Comparison of ENCODE assay signal across 9 cellular contexts in genomic region chr1:41102208-41102607, GRCh38.
DNase-seq lines count a peak whose midpoint lies in the region; ATAC-seq and TF ChIP-seq lines count a peak whose summit lies in the region.
"Had no signal": no experiment of that assay in that cellular context is flagged by ENCODE, and none has a peak within 500 bp of the region (broad histone marks: within the 10 kb centered on the region; RNA-seq: fewer than 3 reads in every experiment).

No MANE protein-coding gene starts in this region.

- TF ChIP-seq EP300 in SK-N-SH (IDR thresholded peaks at IDR 0.05; ENCODE audit: borderline replicate concordance in 1 of 2, low read depth in 1 of 2, low read length in 1 of 2) (peak; percentile 71 to 75; a peak in 3 of 4 replicates), gastroesophageal sphincter (IDR thresholded peaks at IDR 0.05) (no peak)

- H3K27ac ChIP-seq in SK-N-SH (ENCODE audit: low read depth in 2 of 2, low read length in 1 of 2) (peak overlapping the region; percentile 74 to 81; a peak in 3 of 4 replicates), gastroesophageal sphincter (peak overlapping the region; percentile 64 to 81 (median 71))

- H3K9me3 ChIP-seq in SK-N-SH (no peaks in the 10 kb centered on the region), gastroesophageal sphincter (no peaks in the 10 kb centered on the region)

- H3F3A ChIP-seq in SK-N-SH (replicated peaks; ENCODE audit: insufficient read depth): peaks cover 22% of the 10 kb centered on the region

- peaks cover 0 to 4% of the 10 kb centered on the region in 2 experiments for H3K36me3 ChIP-seq in SK-N-SH (replicated peaks in 1 of 2; ENCODE audit: control insufficient read depth in 1 of 2, insufficient read depth in 2 of 2, low read length in 1 of 2)
- no peaks in the 10 kb centered on the region for H3K36me3 ChIP-seq in gastroesophageal sphincter

- CTCF ChIA-PET in SK-N-SH (lab: Yijun Ruan, JAX): interaction anchor here (1.6 to 1.8 kb wide), 2 partner anchors 11 to 21 kb away, joined by 3 read pairs; no protein-coding TSS in a partner anchor

- peak; percentile 27; the same call in 1 of the 2 replicates for TF ChIP-seq RAD21 in SK-N-SH (IDR thresholded peaks at IDR 0.05; ENCODE audit: low read length)

- H3K4me1 ChIP-seq in SK-N-SH (ENCODE audit: control insufficient read depth in 1 of 2, insufficient read depth in 2 of 2, low read depth in 1 of 2, low read length in 1 of 2) (peaks cover 11 to 25% of the 10 kb centered on the region in 2 experiments), gastroesophageal sphincter (peaks cover 18 to 50% (median 23%) of the 10 kb centered on the region in 3 donors)

- no peaks in the 10 kb centered on the region for H3K27me3 ChIP-seq in SK-N-SH (ENCODE audit: insufficient read depth)
- no peaks in the 10 kb centered on the region for H3K27me3 ChIP-seq in gastroesophageal sphincter

- TF ChIP-seq CTCF in SK-N-SH (IDR thresholded peaks at IDR 0.05): no peak
- no peak for TF ChIP-seq CTCF in gastroesophageal sphincter (IDR thresholded peaks at IDR 0.05)

- H3K9me2 ChIP-seq in SK-N-SH: no peaks in the 10 kb centered on the region

- no peak for TF ChIP-seq POLR2A in gastroesophageal sphincter (IDR thresholded peaks at IDR 0.05)

- H3K4me2 ChIP-seq in SK-N-SH: peak overlapping the region; percentile 53; the same call in 1 of the 2 replicates

- H2AFZ ChIP-seq in SK-N-SH (ENCODE audit: low read depth): no peak overlapping the region

- H3K9ac ChIP-seq in SK-N-SH: no peak overlapping the region

- peak; percentile 96 for ATAC-seq in gastroesophageal sphincter

- peak; percentile 26 for DNase-seq in D341Med (ENCODE audit: low spot score)
- DNase-seq in SK-N-SH: peak; percentile 56
- DNase-seq in pulmonary artery endothelial cell (ENCODE audit: low read depth, low spot score): peak; percentile 88
- DNase-seq in activated CD4-positive, CD25-positive, alpha-beta regulatory T cell (lab: John Stamatoyannopoulos, UW): no peak
- DNase-seq in stimulated activated CD4-positive, alpha-beta T cell treated with anti-CD3 and anti-CD28 coated beads, Interleukin-2, amount 100 ng/mL, for 24 hours: no peak
- DNase-seq in NCI-H82 treated with DMSO at 0.1 percent for 48 hours (lab: John Stamatoyannopoulos, UW; ENCODE audit: unreplicated experiment): no peak
- DNase-seq in SHP77 (lab: John Stamatoyannopoulos, UW): no peak
- DNase-seq: naive B cell had no signal

- POLR2A ChIA-PET in SK-N-SH (lab: Yijun Ruan, JAX): no interaction called here

- H4K20me1 ChIP-seq in SK-N-SH (ENCODE audit: insufficient read depth): 0 out of 2 replicates have a peak, but pooled peaks cover 3% of the 10 kb centered on the region

- H3K79me2 ChIP-seq in SK-N-SH (ENCODE audit: insufficient read depth): no peaks in the 10 kb centered on the region; the same call in 1 of the 2 replicates

- H3K4me3 ChIP-seq in SK-N-SH (ENCODE audit: low read depth in 2 of 2, low read length in 1 of 2): no peak overlapping the region
- no peak overlapping the region for H3K4me3 ChIP-seq in gastroesophageal sphincter

TF ChIP-seq in SK-N-SH, 30 proteins besides CTCF, POLR2A, EP300 and RAD21 (continues in another document):
- TF ChIP-seq RXRA (IDR thresholded peaks at IDR 0.05; ENCODE audit: borderline replicate concordance, low read depth) (peak; percentile 62; the same call in 1 of the 2 replicates), GATA2 (CRISPR knock-in tag; IDR thresholded peaks at IDR 0.05) (peak; percentile 40), TCF12 (IDR thresholded peaks at IDR 0.05) (peak; percentile 96), ELF1 (IDR thresholded peaks at IDR 0.05) (0 out of 2 replicates have a peak, but pooled peaks have one; percentile 8), FOXM1 (IDR thresholded peaks at IDR 0.05; ENCODE audit: low read depth) (0 out of 2 replicates have a peak, but pooled peaks have one; percentile 14), NFIC (IDR thresholded peaks at IDR 0.05; ENCODE audit: borderline replicate concordance) (peak; percentile 100), RCOR1 (IDR thresholded peaks at IDR 0.05; ENCODE audit: low read length) (peak; percentile 78; the same call in 1 of the 2 replicates), YY1 (IDR thresholded peaks at IDR 0.05; ENCODE audit: low read depth) (no peak), FOXJ3 (CRISPR knock-in tag; IDR thresholded peaks at IDR 0.05) (no peak), MXI1 (IDR thresholded peaks at IDR 0.05; ENCODE audit: low read depth, low read length) (peak; percentile 72; the same call in 1 of the 2 replicates), ZBTB33 (IDR thresholded peaks at IDR 0.05; ENCODE audit: borderline replicate concordance, low read depth) (peak; percentile 51; the same call in 1 of the 2 replicates), USF1 (IDR thresholded peaks at IDR 0.05; ENCODE audit: borderline replicate concordance, low read depth) (peak; percentile 45; the same call in 1 of the 2 replicates), MEF2A (IDR thresholded peaks at IDR 0.05; ENCODE audit: borderline replicate concordance, low read depth) (no peak; the same call in 1 of the 2 replicates), SIN3A (IDR thresholded peaks at IDR 0.05; ENCODE audit: borderline replicate concordance, low read depth, low read length) (no peak), NRF1 (IDR thresholded peaks at IDR 0.05; ENCODE audit: low read depth, low read length) (no peak), TEAD4 (IDR thresholded peaks at IDR 0.05; ENCODE audit: borderline replicate concordance, insufficient read depth) (peak; percentile 73), CHD2 (IDR thresholded peaks at IDR 0.05; ENCODE audit: low read length, partially characterized antibody) (peak; percentile 47)
- TF ChIP-seq, protein P1, sequence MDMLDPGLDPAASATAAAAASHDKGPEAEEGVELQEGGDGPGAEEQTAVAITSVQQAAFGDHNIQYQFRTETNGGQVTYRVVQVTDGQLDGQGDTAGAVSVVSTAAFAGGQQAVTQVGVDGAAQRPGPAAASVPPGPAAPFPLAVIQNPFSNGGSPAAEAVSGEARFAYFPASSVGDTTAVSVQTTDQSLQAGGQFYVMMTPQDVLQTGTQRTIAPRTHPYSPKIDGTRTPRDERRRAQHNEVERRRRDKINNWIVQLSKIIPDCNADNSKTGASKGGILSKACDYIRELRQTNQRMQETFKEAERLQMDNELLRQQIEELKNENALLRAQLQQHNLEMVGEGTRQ (IDR thresholded peaks at IDR 0.05; ENCODE audit: borderline replicate concordance, low read depth, low read length): no peak
- TF ChIP-seq, protein P2, sequence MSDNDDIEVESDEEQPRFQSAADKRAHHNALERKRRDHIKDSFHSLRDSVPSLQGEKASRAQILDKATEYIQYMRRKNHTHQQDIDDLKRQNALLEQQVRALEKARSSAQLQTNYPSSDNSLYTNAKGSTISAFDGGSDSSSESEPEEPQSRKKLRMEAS (IDR thresholded peaks at IDR 0.05; ENCODE audit: low read depth): peak; percentile 76
- TF ChIP-seq, protein P3, sequence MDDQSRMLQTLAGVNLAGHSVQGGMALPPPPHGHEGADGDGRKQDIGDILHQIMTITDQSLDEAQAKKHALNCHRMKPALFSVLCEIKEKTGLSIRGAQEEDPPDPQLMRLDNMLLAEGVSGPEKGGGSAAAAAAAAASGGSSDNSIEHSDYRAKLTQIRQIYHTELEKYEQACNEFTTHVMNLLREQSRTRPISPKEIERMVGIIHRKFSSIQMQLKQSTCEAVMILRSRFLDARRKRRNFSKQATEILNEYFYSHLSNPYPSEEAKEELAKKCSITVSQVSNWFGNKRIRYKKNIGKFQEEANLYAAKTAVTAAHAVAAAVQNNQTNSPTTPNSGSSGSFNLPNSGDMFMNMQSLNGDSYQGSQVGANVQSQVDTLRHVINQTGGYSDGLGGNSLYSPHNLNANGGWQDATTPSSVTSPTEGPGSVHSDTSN (IDR thresholded peaks at IDR 0.05): peak; percentile 43; the same call in 1 of the 2 replicates
- TF ChIP-seq, protein P4, sequence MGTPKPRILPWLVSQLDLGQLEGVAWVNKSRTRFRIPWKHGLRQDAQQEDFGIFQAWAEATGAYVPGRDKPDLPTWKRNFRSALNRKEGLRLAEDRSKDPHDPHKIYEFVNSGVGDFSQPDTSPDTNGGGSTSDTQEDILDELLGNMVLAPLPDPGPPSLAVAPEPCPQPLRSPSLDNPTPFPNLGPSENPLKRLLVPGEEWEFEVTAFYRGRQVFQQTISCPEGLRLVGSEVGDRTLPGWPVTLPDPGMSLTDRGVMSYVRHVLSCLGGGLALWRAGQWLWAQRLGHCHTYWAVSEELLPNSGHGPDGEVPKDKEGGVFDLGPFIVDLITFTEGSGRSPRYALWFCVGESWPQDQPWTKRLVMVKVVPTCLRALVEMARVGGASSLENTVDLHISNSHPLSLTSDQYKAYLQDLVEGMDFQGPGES (IDR thresholded peaks at IDR 0.05; ENCODE audit: low read depth, low read length): no peak; the same call in 1 of the 2 replicates

Comparison
In these comparisons a context has a peak if more than half of its experiments do, and no peak if none do; other contexts are left out.
1. DNase-seq: peak in D341Med (single experiment), SK-N-SH (single experiment) and pulmonary artery endothelial cell (single experiment); none in activated CD4-positive, CD25-positive, alpha-beta regulatory T cell (0 of 4), stimulated activated CD4-positive, alpha-beta T cell treated with anti-CD3 and anti-CD28 coated beads, Interleukin-2, amount 100 ng/mL, for 24 hours (0 of 2), NCI-H82 treated with DMSO at 0.1 percent for 48 hours (single experiment) and SHP77 (0 of 2).